In genomic region chr3:114644372-114644771, GRCh38 we compare ENCODE assay signal across 22 cellular contexts.
"Had no signal": no experiment of that assay in that cellular context is flagged by ENCODE, and none has a peak within 500 bp of the region (broad histone marks: within the 10 kb centered on the region; RNA-seq: fewer than 3 reads in every experiment).

No MANE protein-coding gene starts in this region.

- DNase-seq: activated CD4-positive, alpha-beta T cell treated with anti-CD3 and anti-CD28 coated beads, Interleukin-2, amount 10 ng/mL, durations not matched to agents 7 days and 5 days; activated CD4-positive, CD25-positive, alpha-beta regulatory T cell treated with anti-CD3 and anti-CD28 coated beads, Interleukin-2, amount 50 U/mL, for 72 hours; activated CD8-positive, alpha-beta T cell treated with anti-CD3 and anti-CD28 coated beads, Interleukin-2, amount 10 ng/mL, durations not matched to agents 7 days and 5 days; aorta; central memory CD4-positive, alpha-beta T cell; dermis blood vessel endothelial cell; effector CD8-positive, alpha-beta T cell; foreskin melanocyte; glutamatergic neuron; immature natural killer cell; left cardiac atrium; nephron progenitor cell; occipital lobe; retina; sigmoid colon; stimulated activated CD4-positive, alpha-beta T cell treated with anti-CD3 and anti-CD28 coated beads, Interleukin-2, amount 100 ng/mL, for 48 hours; stimulated activated CD8-positive, alpha-beta memory T cell treated with anti-CD3 and anti-CD28 coated beads, Interleukin-4, amount 100 ng/mL, for 48 hours; stimulated activated naive CD4-positive, alpha-beta T cell; WERI-Rb-1 had no signal

- H3K27me3 ChIP-seq: hepatocyte, sigmoid colon had no signal

- ATAC-seq: activated CD8-positive, alpha-beta T cell treated with anti-CD3 and anti-CD28 coated beads, Interleukin-2, amount 10 ng/mL, durations not matched to agents 7 days and 5 days; activated naive CD4-positive, alpha-beta T cell treated with anti-CD3 and anti-CD28 coated beads, Interleukin-2, amount 50 U/mL, for 72 hours; left cardiac atrium had no signal

- H3K79me2 ChIP-seq: hepatocyte had no signal

- H3K36me3 ChIP-seq: sigmoid colon, thoracic aorta, WERI-Rb-1 had no signal

- H3K4me2 ChIP-seq: hepatocyte had no signal

- H3K4me3 ChIP-seq: hepatocyte, sigmoid colon, thoracic aorta had no signal

- H3K9me3 ChIP-seq: sigmoid colon, thoracic aorta had no signal

- H2AFZ ChIP-seq: hepatocyte had no signal

- H3K27ac ChIP-seq: hepatocyte, sigmoid colon, thoracic aorta, WERI-Rb-1 had no signal
